16 cellular contexts compared by ENCODE assay signal in the genomic region with DNA sequence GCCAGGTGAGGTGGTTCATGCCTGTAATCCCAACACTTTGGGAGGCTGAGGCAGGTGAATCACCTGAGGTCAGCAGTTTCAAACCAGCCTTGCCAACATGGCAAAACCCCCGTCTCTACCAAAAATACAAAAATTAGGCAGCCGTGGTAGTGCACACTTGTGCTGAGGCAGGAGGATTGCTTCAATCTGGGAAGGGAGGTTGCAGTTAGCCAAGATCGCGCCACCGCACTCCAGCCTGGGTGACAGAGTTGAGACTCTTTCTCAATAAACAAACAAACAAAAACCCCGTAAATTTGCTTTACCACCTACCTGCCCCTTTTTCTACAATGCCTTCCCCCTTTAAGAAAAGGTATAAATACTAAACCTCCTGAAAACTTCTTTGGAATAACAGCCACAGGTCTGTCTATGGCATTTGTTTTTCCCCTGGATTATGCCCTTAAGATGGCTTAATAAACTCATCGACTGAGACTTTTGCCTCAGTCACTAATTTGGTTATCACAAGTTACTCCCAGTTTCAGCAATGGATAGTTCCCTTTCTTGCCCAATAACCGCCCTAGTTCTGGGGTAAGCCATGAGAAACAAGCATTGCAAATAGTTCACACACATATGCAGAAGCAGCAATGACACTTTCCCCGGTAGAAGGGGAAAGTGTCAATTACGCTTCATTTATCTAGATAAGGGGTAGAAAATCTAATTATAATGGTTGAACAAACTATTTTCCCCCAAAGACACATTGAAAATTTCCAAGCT. TPM values are rescaled to one million over a fixed set of nuclear protein-coding genes. Genes with fewer than 3 reads are reported as not detected.
DNase-seq lines count a peak whose midpoint lies in the region; ATAC-seq, FAIRE-seq and TF ChIP-seq lines count a peak whose summit lies in the region.
"Had no signal": no experiment of that assay in that cellular context is flagged by ENCODE, and none has a peak within 500 bp of the region (broad histone marks: within the 10 kb centered on the region; RNA-seq: fewer than 3 reads in every experiment).

No MANE protein-coding gene starts in this region.

- H3K4me3 ChIP-seq in H1 (ENCODE audit: extremely low read depth in 1 of 4, insufficient read depth in 2 of 4, low read depth in 3 of 4, low read length in 4 of 4) = no peak overlapping the region; a peak in 1 of 8 replicates

- H2BK20ac ChIP-seq in H1 (ENCODE audit: low read length) = no peak overlapping the region

- H3K27ac ChIP-seq in H1 (ENCODE audit: low read depth, low read length) = no peak overlapping the region
- H3K27ac ChIP-seq: WERI-Rb-1 had no signal

- H3K23ac ChIP-seq in H1 (ENCODE audit: insufficient read length) = no peak overlapping the region

- 78% methylated on average over 10 of the region's 10 CpGs; no CpG with 5 or more reads in 1 of the 2 experiments for WGBS in H1 (ENCODE audit: extremely low coverage in 1 of 2, insufficient coverage in 1 of 2, insufficient read length in 1 of 2, insufficient replicate concordance in 2 of 2, low coverage in 1 of 2, low lambda C conversion rate in 2 of 2, missing lambda C conversion rate in 1 of 2), 2 experiments

- H3K4me1 ChIP-seq in H1 (replicated peaks in 1 of 4; ENCODE audit: control insufficient read depth in 3 of 4, insufficient read depth in 4 of 4, low read length in 3 of 4) = peaks cover 6 to 22% (median 11%) of the 10 kb centered on the region in 4 experiments; a peak in 5 of 7 replicates

- no peak for FAIRE-seq in H1 (lab: Jason Lieb, UNC)

- no peak overlapping the region for H2BK15ac ChIP-seq in H1 (ENCODE audit: low read length)

- H3K27ac Mint-ChIP-seq in natural killer cell = peak overlapping the region; percentile 17 to 85
- H3K27ac Mint-ChIP-seq in T-helper 2 cell treated with Interferon-gamma antibody and Interleukin-4, amounts not matched to agents 5 μg/mL and 100 μg/mL, for 36 hours = no peak overlapping the region
- H3K27ac Mint-ChIP-seq: activated T-helper 1 cell treated with anti-CD3 and anti-CD28 coated beads, Interleukin-12 subunit alpha, Interleukin-12 subunit beta, Interleukin-2, Interleukin-4 antibody, amounts not matched to agents 30 ng/mL and 10 ng/mL and 1 ng/mL, durations not matched to agents 14 hours and 24 hours and 36 hours had no signal

- peak; percentile 39 to 52 (median 49) for ATAC-seq in natural killer cell
- ATAC-seq in HG03139 (IDR thresholded peaks at IDR 0.05; ENCODE audit: unreplicated experiment) = no peak
- ATAC-seq in activated T-cell treated with anti-CD3 and anti-CD28 coated beads, Interleukin-2, amount 50 U/mL, for 4 hours = no peak
- ATAC-seq: heart left ventricle, PC-3 had no signal

- H3K27me3 Mint-ChIP-seq in natural killer cell (ENCODE audit: low read depth in 2 of 2) = no peaks in the 10 kb centered on the region
- no peaks in the 10 kb centered on the region for H3K27me3 Mint-ChIP-seq in T-helper 2 cell treated with Interferon-gamma antibody and Interleukin-4, amounts not matched to agents 5 μg/mL and 100 μg/mL, for 36 hours (ENCODE audit: low read depth)
- H3K27me3 Mint-ChIP-seq in activated T-cell treated with anti-CD3 and anti-CD28 coated beads, Interleukin-2, amount 50 U/mL, for 4 hours (ENCODE audit: low read depth) = no peaks in the 10 kb centered on the region

- H3K4ac ChIP-seq in H1 (replicated peaks; ENCODE audit: insufficient read length, low read depth, low read length) = no peak overlapping the region

- no peaks in the 10 kb centered on the region for H3K23me2 ChIP-seq in H1 (ENCODE audit: low read depth, low read length)

- intact Hi-C loops in natural killer cell (cut with micrococcal nuclease) = loop anchor here (2.0 to 10.0 kb wide), 3 partner anchors 29 to 50 kb away; no protein-coding TSS in a partner anchor

- H4K5ac ChIP-seq in H1 (ENCODE audit: insufficient read length, low read depth, low read length) = no peak overlapping the region

- peak overlapping the region; percentile 79 for H4K91ac ChIP-seq in H1 (replicated peaks; ENCODE audit: insufficient read length, low read length)

- H2AK5ac ChIP-seq in H1 (ENCODE audit: low read depth, low read length) = no peak overlapping the region

- POLR2A ChIA-PET in H1 (lab: Charles Lee; ENCODE audit: partially characterized antibody) = interaction anchor here (1.7 kb wide), 1 partner anchor 12 kb away, joined by 5 read pairs; no protein-coding TSS in a partner anchor

- CTCF ChIA-PET in H1 (lab: Charles Lee; ENCODE audit: partially characterized antibody) = interaction anchor here (0.7 to 1.1 kb wide), 2 partner anchors 91 to 98 kb away, joined by 3 read pairs; no protein-coding TSS in a partner anchor

- H4K20me1 ChIP-seq in H1 (replicated peaks in 1 of 2; ENCODE audit: control insufficient read depth in 1 of 2, insufficient read depth in 2 of 2, low read length in 2 of 2) = no peaks in the 10 kb centered on the region

- H3K27me3 ChIP-seq in H1 (replicated peaks in 1 of 4; ENCODE audit: control insufficient read depth in 3 of 4, extremely low read depth in 1 of 4, insufficient read depth in 3 of 4, low read length in 3 of 4) = no peaks in the 10 kb centered on the region
- H3K27me3 ChIP-seq: heart left ventricle had no signal

- H2AFZ ChIP-seq in H1 (ENCODE audit: low read length) = no peak overlapping the region

- no peaks in the 10 kb centered on the region for H3K79me1 ChIP-seq in H1 (ENCODE audit: low read depth, low read length)

- H2BK5ac ChIP-seq in H1 (ENCODE audit: low read depth, low read length) = no peak overlapping the region

- 0 out of 4 replicates have a peak overlapping the region, but pooled peaks of 1 of the 2 experiments have one; percentile 25 for H3K4me2 ChIP-seq in H1 (ENCODE audit: insufficient read depth in 1 of 2, low read depth in 2 of 2, low read length in 2 of 2)

- H3K79me2 ChIP-seq in H1 (ENCODE audit: control insufficient read depth in 1 of 2, insufficient read depth in 2 of 2, low read length in 2 of 2) = peaks cover 0 to 17% of the 10 kb centered on the region in 2 experiments; a peak in 2 of 4 replicates

- peak overlapping the region; percentile 85 for H2BK120ac ChIP-seq in H1 (replicated peaks; ENCODE audit: low read depth, low read length)

- H3K14ac ChIP-seq in H1 (ENCODE audit: insufficient read length) = no peak overlapping the region

- peaks cover 0 to 3% (median 0%) of the 10 kb centered on the region in 4 experiments; a peak in 3 of 8 replicates for H3K36me3 ChIP-seq in H1 (ENCODE audit: control insufficient read depth in 2 of 4, insufficient read depth in 4 of 4, low read length in 3 of 4)
- H3K36me3 ChIP-seq: WERI-Rb-1 had no signal

- H3K18ac ChIP-seq in H1 (ENCODE audit: extremely low read depth, low read length) = no peak overlapping the region

- no peak for TF ChIP-seq POLR2A in H1 (IDR thresholded peaks at IDR 0.05; ENCODE audit: control extremely low read depth in 1 of 2, low read depth in 2 of 2, low read length in 2 of 2)

- TF ChIP-seq CTCF in H1 (IDR thresholded peaks at IDR 0.05; ENCODE audit: control extremely low read depth in 1 of 3, insufficient read depth in 1 of 3, low read depth in 1 of 3, low read length in 3 of 3) (no peak), natural killer cell (IDR thresholded peaks at IDR 0.05) (no peak)

- no peaks in the 10 kb centered on the region for H3K36me3 Mint-ChIP-seq in natural killer cell
- H3K36me3 Mint-ChIP-seq in T-helper 2 cell treated with Interferon-gamma antibody and Interleukin-4, amounts not matched to agents 5 μg/mL and 100 μg/mL, for 36 hours (ENCODE audit: low read depth) = peaks cover 24% of the 10 kb centered on the region
- H3K36me3 Mint-ChIP-seq in activated T-cell treated with anti-CD3 and anti-CD28 coated beads, Interleukin-2, amount 50 U/mL, for 4 hours (ENCODE audit: insufficient read depth) = peaks cover 30% of the 10 kb centered on the region

- H4K8ac ChIP-seq in H1 (ENCODE audit: extremely low read depth, insufficient read depth, low read length) = no peak overlapping the region

- no peak for TF ChIP-seq RAD21 in H1 (IDR thresholded peaks at IDR 0.05 in 1 of 2, conservative IDR thresholded peaks at IDR 0.05 in 1 of 2; ENCODE audit: low read depth in 2 of 2, low read length in 2 of 2)

- no peak for TF ChIP-seq EP300 in H1 (IDR thresholded peaks at IDR 0.05; ENCODE audit: borderline replicate concordance in 1 of 2, low read depth in 2 of 2, low read length in 2 of 2)

- no peak overlapping the region for H3K56ac ChIP-seq in H1 (replicated peaks; ENCODE audit: insufficient read length, low read depth, low read length)

- peaks cover 68 to 71% of the 10 kb centered on the region in 2 donors for H3K4me1 Mint-ChIP-seq in natural killer cell
- peaks cover 27% of the 10 kb centered on the region for H3K4me1 Mint-ChIP-seq in T-helper 2 cell treated with Interferon-gamma antibody and Interleukin-4, amounts not matched to agents 5 μg/mL and 100 μg/mL, for 36 hours (ENCODE audit: low read depth)
- peaks cover 66% of the 10 kb centered on the region for H3K4me1 Mint-ChIP-seq in activated T-cell treated with anti-CD3 and anti-CD28 coated beads, Interleukin-2, amount 50 U/mL, for 4 hours (ENCODE audit: low read depth)

- no peaks in the 10 kb centered on the region for H3K9me3 ChIP-seq in H1 (ENCODE audit: insufficient read depth in 2 of 2, low read depth in 1 of 2, low read length in 1 of 2)
- H3K9me3 ChIP-seq: heart left ventricle had no signal

- peak overlapping the region; percentile 65 for H3K4me3 Mint-ChIP-seq in natural killer cell
- no peak overlapping the region for H3K4me3 Mint-ChIP-seq in T-helper 2 cell treated with Interferon-gamma antibody and Interleukin-4, amounts not matched to agents 5 μg/mL and 100 μg/mL, for 36 hours
- H3K4me3 Mint-ChIP-seq in activated T-cell treated with anti-CD3 and anti-CD28 coated beads, Interleukin-2, amount 50 U/mL, for 4 hours = no peak overlapping the region
- H3K4me3 Mint-ChIP-seq: activated T-helper 1 cell treated with anti-CD3 and anti-CD28 coated beads, Interleukin-12 subunit alpha, Interleukin-12 subunit beta, Interleukin-2, Interleukin-4 antibody, amounts not matched to agents 30 ng/mL and 10 ng/mL and 1 ng/mL, durations not matched to agents 14 hours and 24 hours and 36 hours; nephron had no signal

- DNase-seq in AML-193 (lab: John Stamatoyannopoulos, UW) = peak; percentile 50 to 52
- DNase-seq in NCI-H460 (ENCODE audit: extremely low read depth, low read depth) = peak; percentile 78
- DNase-seq in H1 (ENCODE audit: low read depth in 1 of 2, low spot score in 2 of 2) = no peak
- DNase-seq in natural killer cell = no peak
- DNase-seq in T-helper 2 cell treated with Interferon-gamma antibody and Interleukin-4, amounts not matched to agents 5 μg/mL and 100 μg/mL, for 36 hours (ENCODE audit: low spot score) = no peak
- no peak for DNase-seq in DMS 273 (lab: John Stamatoyannopoulos, UW; ENCODE audit: unreplicated experiment)
- no peak for DNase-seq in activated T-cell treated with anti-CD3 and anti-CD28 coated beads, Interleukin-2, amount 50 U/mL, for 4 hours
- DNase-seq: central memory CD4-positive, alpha-beta T cell; heart left ventricle; NCI-H1694 treated with DMSO at 0.1 percent for 48 hours; PC-3; stimulated activated CD4-positive, alpha-beta T cell treated with anti-CD3 and anti-CD28 coated beads, Interleukin-4, amount 100 ng/mL, for 24 hours; WERI-Rb-1 had no signal

- no peak overlapping the region for H2BK12ac ChIP-seq in H1 (ENCODE audit: low read depth, low read length)

- H3K9me3 Mint-ChIP-seq in natural killer cell = peaks cover 0 to 3% of the 10 kb centered on the region in 2 donors
- H3K9me3 Mint-ChIP-seq in T-helper 2 cell treated with Interferon-gamma antibody and Interleukin-4, amounts not matched to agents 5 μg/mL and 100 μg/mL, for 36 hours = peaks cover 4% of the 10 kb centered on the region
- H3K9me3 Mint-ChIP-seq in activated T-cell treated with anti-CD3 and anti-CD28 coated beads, Interleukin-2, amount 50 U/mL, for 4 hours = peaks cover 4% of the 10 kb centered on the region
- H3K9me3 Mint-ChIP-seq: activated T-helper 1 cell treated with anti-CD3 and anti-CD28 coated beads, Interleukin-12 subunit alpha, Interleukin-12 subunit beta, Interleukin-2, Interleukin-4 antibody, amounts not matched to agents 30 ng/mL and 10 ng/mL and 1 ng/mL, durations not matched to agents 14 hours and 24 hours and 36 hours; nephron had no signal

- H3K9ac ChIP-seq in H1 (replicated peaks in 1 of 4; ENCODE audit: extremely low read depth in 1 of 4, low read depth in 3 of 4, low read length in 3 of 4) = no peak overlapping the region

RNA-seq across cellular contexts. Expression of gene SVIL, which starts 52.8 kb away (rescaled TPM):
- 9.6 and 10.8 TPM in 2 replicates for total RNA-seq in NCI-H460 (2014; rRNA removed; shearing (Covaris generic))
- polyA plus RNA-seq in NCI-H460 (2014; cell fraction: nucleus; rRNA removed) = 3.5 and 13.3 TPM in 2 replicates
- total RNA-seq in H1 (2021; fragmentation: NEBNext Ultra II Directional; extraction: Animal tissue kit (Norgen Biotek cat#: 25700)) = 15.4 and 16.0 TPM in 2 replicates
- polyA plus RNA-seq in H1 (2011; rRNA removed) = 4.3 and 4.7 TPM in 2 replicates
- polyA plus RNA-seq in H1 (2011; cell fraction: cytosol; rRNA removed) = 5.3 TPM
- 18.4 TPM for polyA plus RNA-seq in H1 (2011; cell fraction: nucleus; rRNA removed)
- polyA plus RNA-seq in H1 (2012, experiment 1 of 2) = 11.8 to 19.5 TPM (median 12.7 TPM) in 4 replicates
- 0.76 TPM for polyA plus RNA-seq in H1 (2012, experiment 2 of 2)
- polyA plus RNA-seq in H1 (2013, experiment 1 of 2) = 14.1 TPM
- 13.6 TPM for polyA plus RNA-seq in H1 (2013, experiment 2 of 2)
- 12.4 and 14.0 TPM in 2 replicates for polyA minus RNA-seq in H1 (2011; rRNA and poly(A)+ RNA removed)
- 14.7 TPM for polyA minus RNA-seq in H1 (2011; cell fraction: cytosol; rRNA and poly(A)+ RNA removed)
- 18.8 TPM for polyA minus RNA-seq in H1 (2011; cell fraction: nucleus; rRNA and poly(A)+ RNA removed)
- total RNA-seq in natural killer cell = 10 to 100 TPM; 24.9 to 57.2 (median 33.5) TPM
- 10 to 100 TPM in 1 of 3 donors, 1 to 10 TPM in 2; 6.4 to 11.1 (median 9.5) TPM for total RNA-seq in activated T-cell treated with anti-CD3 and anti-CD28 coated beads, Interleukin-2, amount 50 U/mL, for 4 hours

Comparison
In these comparisons a context has a peak if more than half of its experiments do, and no peak if none do; other contexts are left out.
1. DNase-seq: peak in AML-193 (2 of 2) and NCI-H460 (single experiment); none in H1 (0 of 2), natural killer cell (single experiment), T-helper 2 cell treated with Interferon-gamma antibody and Interleukin-4, amounts not matched to agents 5 μg/mL and 100 μg/mL, for 36 hours (single experiment), DMS 273 (single experiment) and activated T-cell treated with anti-CD3 and anti-CD28 coated beads, Interleukin-2, amount 50 U/mL, for 4 hours (single experiment).
2. ATAC-seq: peak in natural killer cell (3 of 3); none in HG03139 (single experiment) and activated T-cell treated with anti-CD3 and anti-CD28 coated beads, Interleukin-2, amount 50 U/mL, for 4 hours (0 of 2).